ENCODE assay signal across 11 cellular contexts in genomic region chr1:232613752-232614381, GRCh38. TPM values are rescaled to one million over a fixed set of nuclear protein-coding genes. Genes with fewer than 3 reads are reported as not detected.
A peak's percentile ranks its signal among the peaks of the same experiment; 100 is the strongest.
DNase-seq lines count a peak whose midpoint lies in the region; ATAC-seq, FAIRE-seq and TF ChIP-seq lines count a peak whose summit lies in the region.
"Had no signal": no experiment of that assay in that cellular context is flagged by ENCODE, and none has a peak within 500 bp of the region (broad histone marks: within the 10 kb centered on the region; RNA-seq: fewer than 3 reads in every experiment).

No MANE protein-coding gene starts in this region.

- H3K4me2 ChIP-seq in A549 = 0 out of 3 replicates have a peak overlapping the region, but pooled peaks have one; percentile 1

- FAIRE-seq in A549 (lab: Jason Lieb, UNC) = no peak

- CTCF ChIA-PET in A549 (lab: Yijun Ruan, JAX) (interaction anchor here (0.6 kb wide), 1 partner anchor 17 kb away, joined by 3 read pairs; no protein-coding TSS in a partner anchor), HEK293T (lab: Yijun Ruan, JAX) (no interaction called here)

- 69% methylated on average over 5 of the region's 5 CpGs for WGBS in A549 (ENCODE audit: missing lambda C conversion rate)

- no peaks in the 10 kb centered on the region for H3K9me3 ChIP-seq in A549

- H3K4me1 ChIP-seq in A549 = peaks cover 12% of the 10 kb centered on the region; the same call in 2 of the 3 replicates

- no peak overlapping the region for H3K4me3 ChIP-seq in A549

- no peak for DNase-seq in A549 (ENCODE audit: low read depth in 1 of 2, low spot score in 1 of 2)
- no peak for DNase-seq in HEK293T (ENCODE audit: extremely low spot score)
- peak; percentile 91 for DNase-seq in amniotic epithelial cell (ENCODE audit: low read depth)
- peak; percentile 70 for DNase-seq in left kidney (ENCODE audit: low read depth, low spot score)
- no peak for DNase-seq in foreskin melanocyte
- DNase-seq in T-helper 9 cell = no peak
- DNase-seq: cerebellar nuclear complex had no signal

- no peak for TF ChIP-seq POLR2A in A549 (IDR thresholded peaks at IDR 0.05; ENCODE audit: low read length)

- POLR2A ChIA-PET in A549 (lab: Yijun Ruan, JAX) = no interaction called here
- POLR2A ChIA-PET in HEK293T (lab: Yijun Ruan, JAX) = interaction anchor here (0.8 kb wide), 1 partner anchor 15 kb away, joined by 3 read pairs; no protein-coding TSS in a partner anchor

- no peak for TF ChIP-seq RAD21 in A549 (conservative IDR thresholded peaks at IDR 0.05 in 1 of 2, IDR thresholded peaks at IDR 0.05 in 1 of 2)

- TF ChIP-seq EP300 in A549 (IDR thresholded peaks at IDR 0.05) = no peak

- no peak for TF ChIP-seq CTCF in A549 (IDR thresholded peaks at IDR 0.05)

- no peak for ATAC-seq in A549
- ATAC-seq in activated CD4-positive, CD25-positive, alpha-beta regulatory T cell treated with anti-CD3 and anti-CD28 coated beads, Interleukin-2, amount 50 U/mL, for 24 hours = no peak
- ATAC-seq in HG02840 (IDR thresholded peaks at IDR 0.05; ENCODE audit: low FRiP score, unreplicated experiment) = no peak

- no peak overlapping the region for H3K27ac ChIP-seq in A549
- H3K27ac ChIP-seq: C4-2B, parathyroid adenoma had no signal

TF ChIP-seq in A549, 52 proteins besides CTCF, POLR2A, EP300 and RAD21:
- no peak for TF ChIP-seq ZFP36 (IDR thresholded peaks at IDR 0.05; ENCODE audit: borderline replicate concordance, partially characterized antibody)

TF ChIP-seq in HEK293T, 16 proteins besides CTCF, POLR2A, EP300 and RAD21:
- TF ChIP-seq HDGF (IDR thresholded peaks at IDR 0.05; ENCODE audit: borderline replicate concordance) = no peak
- no peak for TF ChIP-seq BHLHE40 (IDR thresholded peaks at IDR 0.05; ENCODE audit: borderline replicate concordance)
- no peak for TF ChIP-seq SP1 (IDR thresholded peaks at IDR 0.05)
- no peak for TF ChIP-seq ARNT (IDR thresholded peaks at IDR 0.05)
- TF ChIP-seq SUZ12 (IDR thresholded peaks at IDR 0.05) = no peak
- TF ChIP-seq PKNOX1 (IDR thresholded peaks at IDR 0.05) = peak; percentile 74

RNA-seq across cellular contexts. Expression of gene SIPA1L2, which starts 16.1 kb away (rescaled TPM):
- polyA plus RNA-seq in A549 (2011; rRNA removed) = 16.4 and 16.9 TPM in 2 replicates
- polyA plus RNA-seq in A549 (2012; cell fraction: cytosol; rRNA removed) = 8.3 and 10.2 TPM in 2 replicates
- polyA plus RNA-seq in A549 (2012; cell fraction: nucleus; rRNA removed) = 13.5 and 15.6 TPM in 2 replicates
- polyA plus RNA-seq in A549 (2017; fragmentation: RNase III; extraction: RNeasy Plus Mini Kit Qiagen cat#74134 plus additional on column Dnase treatment) = 6.0 to 6.7 TPM (median 6.6 TPM) in 3 replicates
- 31.1 and 34.0 TPM in 2 replicates for polyA minus RNA-seq in A549 (2011; rRNA and poly(A)+ RNA removed)

Comparison
In these comparisons a context has a peak if more than half of its experiments do, and no peak if none do; other contexts are left out.
1. DNase-seq: peak in amniotic epithelial cell (single experiment) and left kidney (single experiment); none in A549 (0 of 2), HEK293T (single experiment), foreskin melanocyte (single experiment) and T-helper 9 cell (single experiment).